ENCODE assay signal across 8 cellular contexts in genomic region chr16:67660564-67661028, GRCh38. TPM values are rescaled to one million over a fixed set of nuclear protein-coding genes. Genes with fewer than 3 reads are reported as not detected.
DNase-seq lines count a peak whose midpoint lies in the region; ATAC-seq and TF ChIP-seq lines count a peak whose summit lies in the region.

TSS of gene PARD6A (plus strand) at chr16:67660960. CDS start at chr16:67661039, 79 bp downstream.

- peaks cover 8 to 15% of the 10 kb centered on the region in 2 donors for H3K4me1 ChIP-seq in adrenal gland (replicated peaks in 1 of 2)
- H3K4me1 ChIP-seq in heart right ventricle: peaks cover 14 to 28% (median 21%) of the 10 kb centered on the region in 9 donors
- peaks cover 19 to 30% (median 20%) of the 10 kb centered on the region in 4 donors for H3K4me1 ChIP-seq in upper lobe of left lung

- H3K9me3 ChIP-seq in adrenal gland (replicated peaks in 1 of 3): no peaks in the 10 kb centered on the region
- H3K9me3 ChIP-seq in heart right ventricle: no peaks in the 10 kb centered on the region
- no peaks in the 10 kb centered on the region for H3K9me3 ChIP-seq in upper lobe of left lung

- ATAC-seq in HG02870 (IDR thresholded peaks at IDR 0.05; ENCODE audit: unreplicated experiment) (peak; percentile 82), heart right ventricle (peak; percentile 81 to 97 (median 92)), upper lobe of left lung (ENCODE audit: low FRiP score in 2 of 2) (peak; percentile 89 to 93)

- intact Hi-C loops in T-helper 1 cell treated with Interleukin-12 subunit alpha and Interleukin-12 subunit beta and Interleukin-4 antibody, amounts not matched to agents 30 ng/mL and 1 ng/mL, for 36 hours (cut with micrococcal nuclease): loop anchor here (1.0 to 5.0 kb wide), 13 partner anchors 8 to 577 kb away; partner anchors contain the start of genes ATP6V0D1, CARMIL2, CTCF and ESRP2
- intact Hi-C loops in adrenal gland (cut with DNase I) (loop anchor here (5.0 kb wide), 1 partner anchor 98 kb away; the partner anchor contains the start of gene CTCF (in 2 of the 2)), heart right ventricle (cut with DNase I) (loop anchor here in 3 of 10 donors (1.0 to 10.0 kb wide), 5 partner anchors 98 to 166 kb away; partner anchors contain the start of gene CTCF (in 3 of the 3)), posterior cingulate gyrus (cut with DNase I) (loop anchor here (1.0 to 10.0 kb wide), 2 partner anchors 98 to 184 kb away; partner anchors contain the start of genes CENPT, CTCF, NUTF2 and THAP11)

- DNase-seq in NCI-H146 (lab: John Stamatoyannopoulos, UW): peak; percentile 94
- peak; percentile 95 to 98 (median 97) for DNase-seq in adrenal gland
- peak; percentile 95 to 96 for DNase-seq in heart right ventricle
- DNase-seq in posterior cingulate gyrus: peak; percentile 86 to 100 (median 97)
- DNase-seq in upper lobe of left lung: peak; percentile 96 to 97

- TF ChIP-seq POLR2A in adrenal gland (IDR thresholded peaks at IDR 0.05) (peak in 1 of 2 donors; percentile 30), upper lobe of left lung (IDR thresholded peaks at IDR 0.05) (peak in 2 of 4 donors; percentile 21 to 49)

- WGBS in adrenal gland, 4 donors: 0 to 3% (median 0%) methylated on average over 8 to 48 of the region's 48 CpGs
- WGBS in heart right ventricle, 2 donors: 0 to 1% methylated on average over 48 of the region's 48 CpGs
- 0% methylated on average over 42 of the region's 48 CpGs; no CpG with 5 or more reads in 1 of the 2 donors for WGBS in upper lobe of left lung, 2 donors

- peak within 1 kb of the TSS; percentile 72 for H3K4me3 ChIP-seq in GM12875 (ENCODE audit: low read depth, low read length)
- H3K4me3 ChIP-seq in adrenal gland: peak within 1 kb of the TSS; percentile 47 to 73 (median 68)
- H3K4me3 ChIP-seq in heart right ventricle: peak within 1 kb of the TSS; percentile 60 to 95 (median 82)
- H3K4me3 ChIP-seq in upper lobe of left lung: peak within 1 kb of the TSS; percentile 76 to 90 (median 88)

- no peak for TF ChIP-seq EP300 in upper lobe of left lung (IDR thresholded peaks at IDR 0.05)

- H3K27me3 ChIP-seq in adrenal gland (no peaks in the 10 kb centered on the region), heart right ventricle (peaks cover 0 to 6% (median 0%) of the 10 kb centered on the region in 7 donors), upper lobe of left lung (no peaks in the 10 kb centered on the region)

- H3K27ac ChIP-seq in adrenal gland (peak within 1 kb of the TSS; percentile 71 to 96 (median 91)), heart right ventricle (peak within 1 kb of the TSS; percentile 77 to 97 (median 90)), upper lobe of left lung (peak within 1 kb of the TSS; percentile 86 to 92 (median 90))

- TF ChIP-seq CTCF in GM12875 (IDR thresholded peaks at IDR 0.05; ENCODE audit: borderline replicate concordance, insufficient read depth, low read depth, low read length): 0 out of 2 replicates have a peak, but pooled peaks have one; percentile 3
- peak in 1 of 6 experiments; percentile 34 for TF ChIP-seq CTCF in adrenal gland (IDR thresholded peaks at IDR 0.05)
- TF ChIP-seq CTCF in heart right ventricle (IDR thresholded peaks at IDR 0.05): no peak
- TF ChIP-seq CTCF in upper lobe of left lung (IDR thresholded peaks at IDR 0.05): peak in 4 of 6 experiments; percentile 33 to 72 (median 60)

- H3K36me3 ChIP-seq in adrenal gland (replicated peaks in 1 of 2): peaks cover 0 to 10% of the 10 kb centered on the region in 2 donors
- peaks cover 0 to 44% (median 0%) of the 10 kb centered on the region in 9 donors for H3K36me3 ChIP-seq in heart right ventricle
- H3K36me3 ChIP-seq in upper lobe of left lung: peaks cover 0 to 33% (median 23%) of the 10 kb centered on the region in 4 donors

RNA-seq across cellular contexts. Expression of gene PARD6A, which starts in this region (rescaled TPM):
- 10.2 and 11.1 TPM in 2 replicates for total RNA-seq in T-helper 1 cell treated with Interleukin-12 subunit alpha and Interleukin-12 subunit beta and Interleukin-4 antibody, amounts not matched to agents 30 ng/mL and 1 ng/mL, for 36 hours
- 10 to 100 TPM in 4 of 8 donors, 1 to 10 TPM in 4; 7.3 to 49.1 (median 10.5) TPM for total RNA-seq in adrenal gland
- polyA plus RNA-seq in adrenal gland: 1 to 10 TPM; 1.5 to 9.3 (median 6.7) TPM
- 1 to 10 TPM; 1.7 to 5.9 (median 2.2) TPM for total RNA-seq in heart right ventricle
- 1 to 10 TPM; 2.7 to 5.8 TPM for polyA plus RNA-seq in heart right ventricle
- 1 to 10 TPM; 2.1 to 9.3 (median 6.6) TPM for total RNA-seq in upper lobe of left lung

Comparison
In these comparisons a context has a peak if more than half of its experiments do, and no peak if none do; other contexts are left out.
1. Peak in every context shown above with its lines: DNase-seq, ATAC-seq, H3K4me3 ChIP-seq and H3K27ac ChIP-seq.
2. CTCF ChIP-seq: peak in GM12875 (single experiment) and upper lobe of left lung (4 of 6); none in heart right ventricle (0 of 9).